ENCODE assay signal across 28 cellular contexts in genomic region chr2:165453672-165454071, GRCh38. TPM values are rescaled to one million over a fixed set of nuclear protein-coding genes. Genes with fewer than 3 reads are reported as not detected.
"Had no signal": no experiment of that assay in that cellular context is flagged by ENCODE, and none has a peak within 500 bp of the region (broad histone marks: within the 10 kb centered on the region; RNA-seq: fewer than 3 reads in every experiment).

No MANE protein-coding gene starts in this region.

- H3K27ac ChIP-seq: ascending aorta, breast epithelium, esophagus muscularis mucosa, foreskin keratinocyte, gastrocnemius medialis had no signal

- H3K27me3 ChIP-seq: ascending aorta, breast epithelium, esophagus muscularis mucosa, foreskin keratinocyte, gastrocnemius medialis had no signal

- H3K4me3 Mint-ChIP-seq: activated CD4-positive, alpha-beta memory T cell treated with anti-CD3 and anti-CD28 coated beads for 36 hours; activated CD4-positive, alpha-beta T cell treated with anti-CD3 and anti-CD28 coated beads for 36 hours; activated CD4-positive, alpha-beta T cell treated with anti-CD3 and anti-CD28 coated beads, Interleukin-2, amount 10 ng/mL, durations not matched to agents 24 days and 14 days; activated naive CD4-positive, alpha-beta T cell treated with anti-CD3 and anti-CD28 coated beads, Interleukin-2, amount 10 ng/mL, durations not matched to agents 7 days and 5 days; activated naive CD8-positive, alpha-beta T cell treated with anti-CD3 and anti-CD28 coated beads, Interleukin-2, amount 10 ng/mL, durations not matched to agents 7 days and 5 days; activated T-cell treated with anti-CD3 and anti-CD28 coated beads, Interleukin-2, amount 50 U/mL, for 24 hours; activated T-cell treated with anti-CD3 and anti-CD28 coated beads, Interleukin-2, amount 50 U/mL, for 72 hours; brain; effector memory CD8-positive, alpha-beta T cell had no signal

- H3K27me3 Mint-ChIP-seq: activated CD4-positive, alpha-beta memory T cell treated with anti-CD3 and anti-CD28 coated beads for 36 hours; activated naive CD4-positive, alpha-beta T cell treated with anti-CD3 and anti-CD28 coated beads, Interleukin-2, amount 10 ng/mL, durations not matched to agents 7 days and 5 days; activated naive CD8-positive, alpha-beta T cell treated with anti-CD3 and anti-CD28 coated beads, Interleukin-2, amount 10 ng/mL, durations not matched to agents 7 days and 5 days; activated T-cell treated with anti-CD3 and anti-CD28 coated beads, Interleukin-2, amount 50 U/mL, for 24 hours; brain had no signal

- H3K9me3 Mint-ChIP-seq: activated CD4-positive, alpha-beta memory T cell treated with anti-CD3 and anti-CD28 coated beads for 36 hours; activated CD4-positive, alpha-beta T cell treated with anti-CD3 and anti-CD28 coated beads, Interleukin-2, amount 10 ng/mL, durations not matched to agents 24 days and 14 days; activated naive CD4-positive, alpha-beta T cell treated with anti-CD3 and anti-CD28 coated beads, Interleukin-2, amount 10 ng/mL, durations not matched to agents 7 days and 5 days; activated naive CD4-positive, alpha-beta T cell treated with anti-CD3 and anti-CD28 coated beads, Interleukin-2, amount 50 U/mL, for 72 hours; activated naive CD8-positive, alpha-beta T cell treated with anti-CD3 and anti-CD28 coated beads, Interleukin-2, amount 10 ng/mL, durations not matched to agents 7 days and 5 days; effector memory CD8-positive, alpha-beta T cell had no signal

- H3K4me1 ChIP-seq: ascending aorta, breast epithelium, esophagus muscularis mucosa, foreskin keratinocyte, gastrocnemius medialis had no signal

- DNase-seq: activated CD4-positive, alpha-beta memory T cell treated with anti-CD3 and anti-CD28 coated beads for 36 hours; activated CD4-positive, alpha-beta T cell treated with anti-CD3 and anti-CD28 coated beads for 36 hours; activated CD4-positive, alpha-beta T cell treated with anti-CD3 and anti-CD28 coated beads, Interleukin-2, amount 10 ng/mL, durations not matched to agents 24 days and 14 days; activated CD4-positive, CD25-positive, alpha-beta regulatory T cell; activated CD4-positive, CD25-positive, alpha-beta regulatory T cell treated with anti-CD3 and anti-CD28 coated beads, Interleukin-2, amount 50 U/mL, for 72 hours; activated CD8-positive, alpha-beta memory T cell treated with anti-CD3 and anti-CD28 coated beads, Interleukin-2, amount 50 U/mL, for 48 hours; activated gamma-delta T cell; activated naive CD4-positive, alpha-beta T cell; activated naive CD4-positive, alpha-beta T cell treated with anti-CD3 and anti-CD28 coated beads, Interleukin-2, amount 10 ng/mL, durations not matched to agents 7 days and 5 days; activated naive CD8-positive, alpha-beta T cell treated with anti-CD3 and anti-CD28 coated beads, Interleukin-2, amount 10 ng/mL, durations not matched to agents 7 days and 5 days; activated T-cell treated with anti-CD3 and anti-CD28 coated beads for 4 hours; activated T-cell treated with anti-CD3 and anti-CD28 coated beads, Interleukin-2, amount 50 U/mL, for 24 hours; activated T-cell treated with anti-CD3 and anti-CD28 coated beads, Interleukin-2, amount 50 U/mL, for 72 hours; caudate nucleus; cortex of kidney; dermis blood vessel endothelial cell; effector CD4-positive, alpha-beta T cell; effector memory CD8-positive, alpha-beta T cell; erythroblast; foreskin keratinocyte; gastrocnemius medialis; T-helper 2 cell had no signal

- H3K4me3 ChIP-seq: ascending aorta, breast epithelium, esophagus muscularis mucosa, gastrocnemius medialis had no signal

- H3K4me1 Mint-ChIP-seq: activated CD4-positive, alpha-beta T cell treated with anti-CD3 and anti-CD28 coated beads for 36 hours; activated CD4-positive, alpha-beta T cell treated with anti-CD3 and anti-CD28 coated beads, Interleukin-2, amount 10 ng/mL, durations not matched to agents 24 days and 14 days; activated naive CD4-positive, alpha-beta T cell treated with anti-CD3 and anti-CD28 coated beads, Interleukin-2, amount 10 ng/mL, durations not matched to agents 7 days and 5 days; activated naive CD8-positive, alpha-beta T cell treated with anti-CD3 and anti-CD28 coated beads, Interleukin-2, amount 10 ng/mL, durations not matched to agents 7 days and 5 days had no signal

- H3K27ac Mint-ChIP-seq: activated CD4-positive, alpha-beta memory T cell treated with anti-CD3 and anti-CD28 coated beads for 36 hours; activated CD4-positive, alpha-beta T cell treated with anti-CD3 and anti-CD28 coated beads for 36 hours; activated CD4-positive, alpha-beta T cell treated with anti-CD3 and anti-CD28 coated beads, Interleukin-2, amount 10 ng/mL, durations not matched to agents 24 days and 14 days; activated naive CD4-positive, alpha-beta T cell treated with anti-CD3 and anti-CD28 coated beads, Interleukin-2, amount 10 ng/mL, durations not matched to agents 7 days and 5 days; activated naive CD4-positive, alpha-beta T cell treated with anti-CD3 and anti-CD28 coated beads, Interleukin-2, amount 50 U/mL, for 72 hours; activated naive CD8-positive, alpha-beta T cell treated with anti-CD3 and anti-CD28 coated beads, Interleukin-2, amount 10 ng/mL, durations not matched to agents 7 days and 5 days; activated T-cell treated with anti-CD3 and anti-CD28 coated beads, Interleukin-2, amount 50 U/mL, for 24 hours; activated T-cell treated with anti-CD3 and anti-CD28 coated beads, Interleukin-2, amount 50 U/mL, for 72 hours; effector memory CD8-positive, alpha-beta T cell had no signal

- ATAC-seq: activated CD4-positive, alpha-beta T cell treated with anti-CD3 and anti-CD28 coated beads for 36 hours; activated naive CD4-positive, alpha-beta T cell treated with anti-CD3 and anti-CD28 coated beads, Interleukin-2, amount 50 U/mL, for 72 hours; activated T-cell treated with anti-CD3 and anti-CD28 coated beads, Interleukin-2, amount 50 U/mL, for 72 hours; effector memory CD8-positive, alpha-beta T cell; foreskin keratinocyte; gastrocnemius medialis had no signal

- H3K9me3 ChIP-seq: breast epithelium, gastrocnemius medialis had no signal

- H3K36me3 Mint-ChIP-seq: activated CD4-positive, alpha-beta memory T cell treated with anti-CD3 and anti-CD28 coated beads for 36 hours; activated naive CD4-positive, alpha-beta T cell treated with anti-CD3 and anti-CD28 coated beads, Interleukin-2, amount 10 ng/mL, durations not matched to agents 7 days and 5 days; activated naive CD4-positive, alpha-beta T cell treated with anti-CD3 and anti-CD28 coated beads, Interleukin-2, amount 50 U/mL, for 72 hours; activated naive CD8-positive, alpha-beta T cell treated with anti-CD3 and anti-CD28 coated beads, Interleukin-2, amount 10 ng/mL, durations not matched to agents 7 days and 5 days had no signal

RNA-seq across cellular contexts. Expression of gene CSRNP3, which starts 15.8 kb away (rescaled TPM):
- total RNA-seq: activated CD4-positive, alpha-beta memory T cell treated with anti-CD3 and anti-CD28 coated beads for 36 hours; activated CD4-positive, alpha-beta T cell treated with anti-CD3 and anti-CD28 coated beads for 36 hours; activated CD4-positive, alpha-beta T cell treated with anti-CD3 and anti-CD28 coated beads, Interleukin-2, amount 10 ng/mL, durations not matched to agents 24 days and 14 days; activated naive CD4-positive, alpha-beta T cell treated with anti-CD3 and anti-CD28 coated beads, Interleukin-2, amount 50 U/mL, for 72 hours; activated naive CD8-positive, alpha-beta T cell treated with anti-CD3 and anti-CD28 coated beads, Interleukin-2, amount 10 ng/mL, durations not matched to agents 7 days and 5 days; activated T-cell treated with anti-CD3 and anti-CD28 coated beads, Interleukin-2, amount 50 U/mL, for 72 hours; T-helper 1 cell treated with Interleukin-12 subunit alpha and Interleukin-12 subunit beta and Interleukin-4 antibody, amounts not matched to agents 30 ng/mL and 1 ng/mL, for 36 hours had no signal
